8 cellular contexts compared by ENCODE assay signal in genomic region chr1:27527857-27528700, GRCh38. TPM values are rescaled to one million over a fixed set of nuclear protein-coding genes. Genes with fewer than 3 reads are reported as not detected.
A peak's percentile ranks its signal among the peaks of the same experiment; 100 is the strongest.
DNase-seq lines count a peak whose midpoint lies in the region; ATAC-seq, FAIRE-seq and TF ChIP-seq lines count a peak whose summit lies in the region.

No MANE protein-coding gene starts in this region.

- peak overlapping the region; percentile 97 to 100 for H3K27ac ChIP-seq in esophagus (ENCODE audit: low read depth in 2 of 2, low read length in 1 of 2)
- H3K27ac ChIP-seq in upper lobe of right lung: peak overlapping the region; percentile 84

- H3K4me1 Mint-ChIP-seq in nephron: peaks cover 63% of the 10 kb centered on the region

- peaks cover 0 to 10% of the 10 kb centered on the region in 2 donors for H3K36me3 ChIP-seq in esophagus (ENCODE audit: control insufficient read depth in 2 of 2, insufficient read depth in 2 of 2, low read length in 1 of 2)
- no peaks in the 10 kb centered on the region for H3K36me3 ChIP-seq in upper lobe of right lung

- H3K4me1 ChIP-seq in esophagus (ENCODE audit: control insufficient read depth in 2 of 2, insufficient read depth in 2 of 2, low read length in 1 of 2): peaks cover 13 to 57% of the 10 kb centered on the region in 2 donors
- peaks cover 55% of the 10 kb centered on the region for H3K4me1 ChIP-seq in upper lobe of right lung

- intact Hi-C loops in upper lobe of right lung (cut with DNase I): no loop called here

- peak; percentile 78 for ATAC-seq in upper lobe of right lung
- no peak for ATAC-seq in HG03571 (IDR thresholded peaks at IDR 0.05; ENCODE audit: unreplicated experiment)

- no peaks in the 10 kb centered on the region for H3K27me3 ChIP-seq in esophagus (ENCODE audit: control insufficient read depth in 1 of 2, insufficient read depth in 2 of 2, low read length in 2 of 2)
- no peaks in the 10 kb centered on the region for H3K27me3 ChIP-seq in upper lobe of right lung

- TF ChIP-seq CTCF in nephron (IDR thresholded peaks at IDR 0.05; ENCODE audit: unreplicated experiment in 3 of 3): no peak
- TF ChIP-seq CTCF in upper lobe of right lung (IDR thresholded peaks at IDR 0.05): no peak

- H3K9me3 ChIP-seq in esophagus (ENCODE audit: control insufficient read depth in 2 of 2, insufficient read depth in 1 of 2, low read depth in 1 of 2, low read length in 1 of 2): no peaks in the 10 kb centered on the region
- H3K9me3 ChIP-seq in upper lobe of right lung: no peaks in the 10 kb centered on the region

- DNase-seq in GM12892 (ENCODE audit: insufficient read length) (peak; percentile 63), NCI-H2196 (lab: John Stamatoyannopoulos, UW; ENCODE audit: unreplicated experiment) (peak; percentile 97), activated T-cell treated with anti-CD3 and anti-CD28 coated beads for 48 hours (ENCODE audit: low read depth) (peak; percentile 48), upper lobe of right lung (peak; percentile 86), SW 1271 (lab: John Stamatoyannopoulos, UW) (no peak)

- no peak for FAIRE-seq in GM12892 (lab: Jason Lieb, UNC)

- H3K27me3 Mint-ChIP-seq in nephron (ENCODE audit: low read depth): no peaks in the 10 kb centered on the region

- peak overlapping the region; percentile 24 to 35 for H3K4me3 ChIP-seq in esophagus (ENCODE audit: low read depth in 1 of 2, low read length in 2 of 2)
- peak overlapping the region; percentile 56 for H3K4me3 ChIP-seq in upper lobe of right lung

- peaks cover 14% of the 10 kb centered on the region for H3K36me3 Mint-ChIP-seq in nephron (ENCODE audit: low read depth)

- 2 to 5% methylated on average over 59 to 74 of the region's 74 CpGs for WGBS in esophagus, 2 donors

- peak overlapping the region; percentile 83 to 88 (median 84) for H3K4me3 Mint-ChIP-seq in nephron

- no peak for TF ChIP-seq POLR2A in GM12892 (IDR thresholded peaks at IDR 0.05; ENCODE audit: low read depth, low read length)

- peak overlapping the region; percentile 98 to 100 (median 99) for H3K27ac Mint-ChIP-seq in nephron

- no peaks in the 10 kb centered on the region for H3K9me3 Mint-ChIP-seq in nephron

RNA-seq across cellular contexts. Expression of gene WASF2, which starts 38.1 kb away (rescaled TPM):
- 50.0 TPM for polyA plus RNA-seq in GM12892 (2012; ENCODE audit: missing spikeins)
- 10 to 100 TPM; 47.8 TPM for polyA plus RNA-seq in esophagus
- 156 TPM for total RNA-seq in upper lobe of right lung

Comparison
In these comparisons a context has a peak if more than half of its experiments do, and no peak if none do; other contexts are left out.
1. DNase-seq: peak in GM12892 (single experiment), NCI-H2196 (single experiment), activated T-cell treated with anti-CD3 and anti-CD28 coated beads for 48 hours (single experiment) and upper lobe of right lung (single experiment); none in SW 1271 (0 of 2).